In genomic region chr13:63124863-63125262, GRCh38 we compare ENCODE assay signal across 8 cellular contexts.
DNase-seq lines count a peak whose midpoint lies in the region; TF ChIP-seq lines count a peak whose summit lies in the region.

No MANE protein-coding gene starts in this region.

- TF ChIP-seq CTCF in LNCaP clone FGC (IDR thresholded peaks at IDR 0.05; ENCODE audit: control insufficient read depth, extremely low read depth, insufficient read depth): peak; percentile 29
- TF ChIP-seq CTCF in brain microvascular endothelial cell (IDR thresholded peaks at IDR 0.05; ENCODE audit: low read depth, low read length, missing control alignments): no peak

- H3K4me3 ChIP-seq in LNCaP clone FGC (ENCODE audit: low read depth, low read length) (no peak overlapping the region), adipocyte (ENCODE audit: low read length) (no peak overlapping the region), brain microvascular endothelial cell (ENCODE audit: low read depth, low read length) (no peak overlapping the region)

- no peaks in the 10 kb centered on the region for H3K4me1 ChIP-seq in adipocyte (ENCODE audit: control insufficient read depth, insufficient read depth, low read length)

- H3K27ac ChIP-seq in brain microvascular endothelial cell: no peak overlapping the region

- no peaks in the 10 kb centered on the region for H3K36me3 ChIP-seq in adipocyte (ENCODE audit: control insufficient read depth, insufficient read depth, low read length, severe bottlenecking)
- no peaks in the 10 kb centered on the region for H3K36me3 ChIP-seq in brain microvascular endothelial cell (replicated peaks)

- H3K9me3 ChIP-seq in adipocyte (ENCODE audit: control insufficient read depth, low read length): no peaks in the 10 kb centered on the region

- DNase-seq in DMS 273 treated with DMSO at 0.1 percent for 48 hours (lab: John Stamatoyannopoulos, UW): peak; percentile 1
- DNase-seq in LNCaP clone FGC (ENCODE audit: low read depth): peak; percentile 32
- DNase-seq in adipocyte (ENCODE audit: low read depth): peak; percentile 68
- peak; percentile 4 to 9 for DNase-seq in lung microvascular endothelial cell (ENCODE audit: low read depth in 2 of 2)
- no peak for DNase-seq in C1 segment of cervical spinal cord (lab: John Stamatoyannopoulos, UW)
- DNase-seq in NCI-H2107 (lab: John Stamatoyannopoulos, UW): no peak
- no peak for DNase-seq in NCI-H187 (lab: John Stamatoyannopoulos, UW)
- DNase-seq in brain microvascular endothelial cell: no peak

- H3K27me3 ChIP-seq in adipocyte (replicated peaks; ENCODE audit: control insufficient read depth, insufficient read depth, low read length) (no peaks in the 10 kb centered on the region), brain microvascular endothelial cell (replicated peaks) (no peaks in the 10 kb centered on the region)

- in situ Hi-C loops in brain microvascular endothelial cell (cut with HindIII; ENCODE audit: low pct_ligation_motif_present, low sequenced_read_pairs): no loop called here

- no peak overlapping the region for H3K9ac ChIP-seq in adipocyte (ENCODE audit: low read length)

Comparison
In these comparisons a context has a peak if more than half of its experiments do, and no peak if none do; other contexts are left out.
1. DNase-seq: peak in DMS 273 treated with DMSO at 0.1 percent for 48 hours (single experiment), LNCaP clone FGC (single experiment), adipocyte (single experiment) and lung microvascular endothelial cell (2 of 2); none in C1 segment of cervical spinal cord (0 of 14), NCI-H2107 (single experiment), NCI-H187 (0 of 2) and brain microvascular endothelial cell (single experiment).